14 cellular contexts compared by ENCODE assay signal in genomic region chr5:173228639-173229380, GRCh38. TPM values are rescaled to one million over a fixed set of nuclear protein-coding genes. Genes with fewer than 3 reads are reported as not detected.
DNase-seq lines count a peak whose midpoint lies in the region; ATAC-seq, FAIRE-seq and TF ChIP-seq lines count a peak whose summit lies in the region.
"Had no signal": no experiment of that assay in that cellular context is flagged by ENCODE, and none has a peak within 500 bp of the region (broad histone marks: within the 10 kb centered on the region; RNA-seq: fewer than 3 reads in every experiment).

No MANE protein-coding gene starts in this region.

- no peaks in the 10 kb centered on the region for H3K79me2 ChIP-seq in keratinocyte (ENCODE audit: control insufficient read depth, insufficient read depth, low read length)

- H3K4me3 Mint-ChIP-seq in activated naive CD8-positive, alpha-beta T cell treated with anti-CD3 and anti-CD28 coated beads for 36 hours: peak overlapping the region; percentile 58
- peak overlapping the region; percentile 54 for H3K4me3 Mint-ChIP-seq in stimulated activated effector memory CD8-positive, alpha-beta T cell treated with anti-CD3 and anti-CD28 coated beads, Interleukin-12 subunit alpha, Interleukin-12 subunit beta, amount 100 ng/mL, for 72 hours

- H3K4me3 ChIP-seq in keratinocyte (ENCODE audit: control insufficient read depth in 2 of 3, extremely low read depth in 1 of 3, insufficient read depth in 2 of 3, low read depth in 1 of 3, low read length in 3 of 3): no peak overlapping the region

- H3K36me3 ChIP-seq in keratinocyte (ENCODE audit: control insufficient read depth in 2 of 2, extremely low read depth in 1 of 2, insufficient read depth in 2 of 2, low read length in 2 of 2): no peaks in the 10 kb centered on the region

- no peaks in the 10 kb centered on the region for H3K9me1 ChIP-seq in keratinocyte (ENCODE audit: control insufficient read depth, extremely low read depth, insufficient read depth, low read length)

- FAIRE-seq in keratinocyte (lab: Jason Lieb, UNC): no peak

- DNase-seq in NCI-H2227 (lab: John Stamatoyannopoulos, UW; ENCODE audit: unreplicated experiment) (peak; percentile 5), NCI-H2227 treated with DMSO at 0.1 percent for 48 hours (lab: John Stamatoyannopoulos, UW) (no peak), keratinocyte (ENCODE audit: low read depth, low spot score) (no peak), NCI-H446 (lab: John Stamatoyannopoulos, UW) (no peak), glomerular visceral epithelial cell (ENCODE audit: extremely low spot score) (no peak)
- no peak for DNase-seq in activated naive CD8-positive, alpha-beta T cell treated with anti-CD3 and anti-CD28 coated beads for 36 hours
- DNase-seq in stimulated activated effector memory CD8-positive, alpha-beta T cell treated with anti-CD3 and anti-CD28 coated beads, Interleukin-12 subunit alpha, Interleukin-12 subunit beta, amount 100 ng/mL, for 72 hours (ENCODE audit: low spot score in 2 of 2): no peak
- DNase-seq: 8988T; activated effector memory CD4-positive, alpha-beta T cell treated with Interleukin-2 at 50 U/mL for 16 hours; effector memory CD4-positive, alpha-beta T cell; NCI-H2107; stimulated activated CD4-positive, alpha-beta T cell treated with anti-CD3 and anti-CD28 coated beads, Interleukin-2, amount 100 ng/mL, for 48 hours had no signal

- H3K4me2 ChIP-seq in keratinocyte (ENCODE audit: control insufficient read depth, extremely low read depth, insufficient read depth, low read depth, low read length): peak overlapping the region; percentile 18

- H3K27ac Mint-ChIP-seq in activated naive CD8-positive, alpha-beta T cell treated with anti-CD3 and anti-CD28 coated beads for 36 hours: no peak overlapping the region
- H3K27ac Mint-ChIP-seq in stimulated activated effector memory CD8-positive, alpha-beta T cell treated with anti-CD3 and anti-CD28 coated beads, Interleukin-12 subunit alpha, Interleukin-12 subunit beta, amount 100 ng/mL, for 72 hours: no peak overlapping the region

- no peaks in the 10 kb centered on the region for H4K20me1 ChIP-seq in keratinocyte (ENCODE audit: control insufficient read depth, extremely low read depth, insufficient read depth, low read length)

- no peak for TF ChIP-seq CTCF in keratinocyte (optimal IDR thresholded peaks at IDR 0.05 in 1 of 3, IDR thresholded peaks at IDR 0.05 in 1 of 3, conservative IDR thresholded peaks at IDR 0.05 in 1 of 3; ENCODE audit: extremely low read depth in 1 of 3, insufficient read depth in 2 of 3, low read length in 3 of 3)

- peaks cover 2% of the 10 kb centered on the region for H3K9me3 Mint-ChIP-seq in activated naive CD8-positive, alpha-beta T cell treated with anti-CD3 and anti-CD28 coated beads for 36 hours
- H3K9me3 Mint-ChIP-seq in stimulated activated effector memory CD8-positive, alpha-beta T cell treated with anti-CD3 and anti-CD28 coated beads, Interleukin-12 subunit alpha, Interleukin-12 subunit beta, amount 100 ng/mL, for 72 hours: no peaks in the 10 kb centered on the region

- H3K9me3 ChIP-seq in keratinocyte (ENCODE audit: control insufficient read depth, low read depth, low read length): no peaks in the 10 kb centered on the region

- no peaks in the 10 kb centered on the region for H3K4me1 ChIP-seq in keratinocyte (ENCODE audit: control insufficient read depth, extremely low read depth, insufficient read depth, low read length)

- dilution Hi-C loops in keratinocyte (cut with MboI; ENCODE audit: extremely low pct_ligation_motif_present, low sequenced_read_pairs): no loop called here

- no peak for ATAC-seq in stimulated activated effector memory CD8-positive, alpha-beta T cell treated with anti-CD3 and anti-CD28 coated beads, Interleukin-12 subunit alpha, Interleukin-12 subunit beta, amount 100 ng/mL, for 72 hours
- ATAC-seq in HG03442 (IDR thresholded peaks at IDR 0.05; ENCODE audit: unreplicated experiment): no peak
- ATAC-seq: Panc1 had no signal

- no peak overlapping the region for H3K27ac ChIP-seq in keratinocyte (ENCODE audit: control insufficient read depth, insufficient read depth, low read length)

- H3K36me3 Mint-ChIP-seq in activated naive CD8-positive, alpha-beta T cell treated with anti-CD3 and anti-CD28 coated beads for 36 hours: no peaks in the 10 kb centered on the region
- H3K36me3 Mint-ChIP-seq in stimulated activated effector memory CD8-positive, alpha-beta T cell treated with anti-CD3 and anti-CD28 coated beads, Interleukin-12 subunit alpha, Interleukin-12 subunit beta, amount 100 ng/mL, for 72 hours: peaks cover 7% of the 10 kb centered on the region

- peaks cover 68% of the 10 kb centered on the region for H3K27me3 ChIP-seq in keratinocyte (ENCODE audit: control insufficient read depth, extremely low read depth, insufficient read depth, low read length)

- peaks cover 19% of the 10 kb centered on the region for H3K4me1 Mint-ChIP-seq in activated naive CD8-positive, alpha-beta T cell treated with anti-CD3 and anti-CD28 coated beads for 36 hours
- H3K4me1 Mint-ChIP-seq in stimulated activated effector memory CD8-positive, alpha-beta T cell treated with anti-CD3 and anti-CD28 coated beads, Interleukin-12 subunit alpha, Interleukin-12 subunit beta, amount 100 ng/mL, for 72 hours: peaks cover 24% of the 10 kb centered on the region

- H2AFZ ChIP-seq in keratinocyte (ENCODE audit: control insufficient read depth, low read length): no peak overlapping the region

- H3K27me3 Mint-ChIP-seq in activated naive CD8-positive, alpha-beta T cell treated with anti-CD3 and anti-CD28 coated beads for 36 hours: peaks cover 85% of the 10 kb centered on the region

- no peak overlapping the region for H3K9ac ChIP-seq in keratinocyte (ENCODE audit: control insufficient read depth, extremely low read depth, insufficient read depth, low read length)

RNA-seq across cellular contexts. Expression of gene NKX2-5, which starts 6.2 kb away (rescaled TPM):
- total RNA-seq in activated naive CD8-positive, alpha-beta T cell treated with anti-CD3 and anti-CD28 coated beads for 36 hours: under 1 TPM; 0.12 to 0.21 TPM
- polyA plus RNA-seq in keratinocyte: not detected in 3 replicates
- polyA plus RNA-seq in keratinocyte (2011; ENCODE audit: low read depth): not detected
- not detected in 2 replicates for polyA plus RNA-seq in keratinocyte (2011; cell fraction: cytosol; rRNA removed)
- not detected in 2 replicates for polyA plus RNA-seq in keratinocyte (2011; cell fraction: nucleus; rRNA removed)
- not detected in 2 replicates for polyA plus RNA-seq in keratinocyte (2012; ENCODE audit: low replicate concordance)
- polyA minus RNA-seq in keratinocyte: not detected in 3 replicates
- not detected for polyA minus RNA-seq in keratinocyte (2011; cell fraction: cytosol; rRNA and poly(A)+ RNA removed)
- polyA minus RNA-seq in keratinocyte (2011; cell fraction: nucleus; rRNA and poly(A)+ RNA removed): not detected in 2 replicates
